Comparison of ENCODE assay signal across 29 cellular contexts in genomic region chr5:128305341-128305740, GRCh38.
"Had no signal": no experiment of that assay in that cellular context is flagged by ENCODE, and none has a peak within 500 bp of the region (broad histone marks: within the 10 kb centered on the region; RNA-seq: fewer than 3 reads in every experiment).

No MANE protein-coding gene starts in this region.

- H3K27ac ChIP-seq: adrenal gland, breast epithelium, esophagus muscularis mucosa, foreskin keratinocyte, gastrocnemius medialis, heart right ventricle had no signal

- DNase-seq: activated CD4-positive, alpha-beta memory T cell treated with anti-CD3 and anti-CD28 coated beads for 36 hours; activated CD4-positive, alpha-beta T cell treated with anti-CD3 and anti-CD28 coated beads for 36 hours; activated CD4-positive, alpha-beta T cell treated with anti-CD3 and anti-CD28 coated beads, Interleukin-2, amount 10 ng/mL, durations not matched to agents 24 days and 14 days; activated CD4-positive, CD25-positive, alpha-beta regulatory T cell; activated CD4-positive, CD25-positive, alpha-beta regulatory T cell treated with anti-CD3 and anti-CD28 coated beads, Interleukin-2, amount 50 U/mL, for 72 hours; activated CD8-positive, alpha-beta memory T cell treated with anti-CD3 and anti-CD28 coated beads, Interleukin-2, amount 10 ng/mL, durations not matched to agents 7 days and 5 days; activated CD8-positive, alpha-beta memory T cell treated with anti-CD3 and anti-CD28 coated beads, Interleukin-2, amount 50 U/mL, for 4 hours; activated CD8-positive, alpha-beta T cell treated with anti-CD3 and anti-CD28 coated beads, Interleukin-2, amount 10 ng/mL, durations not matched to agents 7 days and 5 days; activated effector memory CD4-positive, alpha-beta T cell treated with anti-CD3 and anti-CD28 coated beads, Interleukin-2, amount 50 U/mL, for 16 hours; activated naive CD4-positive, alpha-beta T cell treated with anti-CD3 and anti-CD28 coated beads for 36 hours; activated naive CD8-positive, alpha-beta T cell treated with anti-CD3 and anti-CD28 coated beads for 36 hours; activated naive CD8-positive, alpha-beta T cell treated with anti-CD3 and anti-CD28 coated beads, Interleukin-2, amount 50 U/mL, for 24 hours; activated T-cell treated with anti-CD3 and anti-CD28 coated beads, Interleukin-2, amount 50 U/mL, for 1 hour; activated T-cell treated with anti-CD3 and anti-CD28 coated beads, Interleukin-2, amount 50 U/mL, for 48 hours; adrenal gland; amygdala; aorta; cortex of kidney; dermis blood vessel endothelial cell; effector CD4-positive, alpha-beta T cell; effector memory CD8-positive, alpha-beta T cell; erythroblast; foreskin keratinocyte; gastrocnemius medialis; glutamatergic neuron; heart right ventricle; T-helper 2 cell had no signal

- H3K9me3 ChIP-seq: adrenal gland, breast epithelium, esophagus muscularis mucosa, gastrocnemius medialis, heart right ventricle had no signal

- ATAC-seq: activated CD4-positive, alpha-beta T cell treated with anti-CD3 and anti-CD28 coated beads for 36 hours; activated CD8-positive, alpha-beta memory T cell treated with anti-CD3 and anti-CD28 coated beads, Interleukin-2, amount 10 ng/mL, durations not matched to agents 7 days and 5 days; activated CD8-positive, alpha-beta T cell treated with anti-CD3 and anti-CD28 coated beads, Interleukin-2, amount 10 ng/mL, durations not matched to agents 7 days and 5 days; activated naive CD8-positive, alpha-beta T cell treated with anti-CD3 and anti-CD28 coated beads, Interleukin-2, amount 50 U/mL, for 24 hours; effector memory CD8-positive, alpha-beta T cell; foreskin keratinocyte; gastrocnemius medialis; heart right ventricle had no signal

- H3K4me1 ChIP-seq: adrenal gland, breast epithelium, gastrocnemius medialis had no signal

- H3K4me3 ChIP-seq: adrenal gland, breast epithelium, esophagus muscularis mucosa, gastrocnemius medialis, heart right ventricle had no signal

- H3K27me3 ChIP-seq: adrenal gland, breast epithelium, esophagus muscularis mucosa, foreskin keratinocyte, gastrocnemius medialis, heart right ventricle had no signal

- H3K36me3 ChIP-seq: adrenal gland, breast epithelium, gastrocnemius medialis had no signal
